ENCODE assay signal across 1 cellular context in the genomic region with DNA sequence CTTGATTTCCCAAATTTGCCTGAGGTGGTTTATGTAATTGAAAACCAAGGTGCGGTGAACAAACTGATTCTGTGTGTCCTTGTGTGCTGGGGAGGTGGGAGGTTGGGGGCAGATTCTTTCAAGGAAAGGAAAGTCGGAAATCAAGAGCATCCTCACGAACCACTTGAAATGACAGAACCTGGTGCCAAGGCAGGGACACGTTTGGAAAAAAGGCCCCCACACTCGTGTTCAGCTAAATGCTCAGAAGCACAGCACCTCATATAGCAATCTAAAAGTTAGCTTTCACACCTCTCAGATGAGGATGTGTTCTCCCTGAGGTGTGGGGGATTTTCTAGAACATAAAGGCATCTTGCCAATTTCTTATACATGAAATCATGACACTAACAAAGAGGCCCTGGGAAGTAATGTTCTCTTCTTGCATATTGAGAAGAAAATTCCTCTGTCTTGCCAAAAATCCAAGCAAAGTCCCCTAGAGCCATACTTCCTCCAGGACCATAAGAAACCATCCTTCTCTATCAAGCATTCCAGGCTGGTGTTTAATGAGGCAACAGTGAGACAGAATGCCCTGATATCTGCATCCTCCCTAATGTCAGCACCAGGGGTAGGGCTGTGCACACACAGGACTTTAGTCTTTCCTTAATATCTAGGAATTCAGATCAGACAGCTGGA.
TF ChIP-seq lines count a peak whose summit lies in the region.

No MANE protein-coding gene starts in this region.

TF ChIP-seq in H1, 55 proteins besides CTCF, POLR2A, EP300 and RAD21 (continued from another document):
- TF ChIP-seq CHD7 (IDR thresholded peaks at IDR 0.05; ENCODE audit: insufficient replicate concordance, low read length) (no peak), TCF12 (IDR thresholded peaks at IDR 0.05; ENCODE audit: low read depth, low read length) (no peak), SIN3A (conservative IDR thresholded peaks at IDR 0.05 in 1 of 2, IDR thresholded peaks at IDR 0.05 in 1 of 2; ENCODE audit: low read depth in 1 of 2, low read length in 2 of 2) (no peak), POLR2AphosphoS5 (IDR thresholded peaks at IDR 0.05; ENCODE audit: low read depth, low read length) (no peak), NRF1 (IDR thresholded peaks at IDR 0.05; ENCODE audit: low read depth, low read length) (no peak), CHD2 (IDR thresholded peaks at IDR 0.05; ENCODE audit: low read length) (no peak)
- TF ChIP-seq, protein P1, sequence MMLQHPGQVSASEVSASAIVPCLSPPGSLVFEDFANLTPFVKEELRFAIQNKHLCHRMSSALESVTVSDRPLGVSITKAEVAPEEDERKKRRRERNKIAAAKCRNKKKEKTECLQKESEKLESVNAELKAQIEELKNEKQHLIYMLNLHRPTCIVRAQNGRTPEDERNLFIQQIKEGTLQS (IDR thresholded peaks at IDR 0.05; ENCODE audit: insufficient read depth, low read depth, low read length), result no peak
